Comparison of ENCODE assay signal across 15 cellular contexts in genomic region chr2:131641414-131642206, GRCh38.
DNase-seq lines count a peak whose midpoint lies in the region; ATAC-seq, FAIRE-seq and TF ChIP-seq lines count a peak whose summit lies in the region.
"Had no signal": no experiment of that assay in that cellular context is flagged by ENCODE, and none has a peak within 500 bp of the region (broad histone marks: within the 10 kb centered on the region; RNA-seq: fewer than 3 reads in every experiment).

No MANE protein-coding gene starts in this region.

- in situ Hi-C loops in KBM-7 (cut with MboI; ENCODE audit: low pct_unique_long_range_greater_than_20kb, low sequenced_read_pairs): no loop called here

- H3K4me1 ChIP-seq in BLaER1 (peaks cover 31% of the 10 kb centered on the region), SJCRH30 (no peaks in the 10 kb centered on the region)
- H3K4me1 ChIP-seq: adrenal gland had no signal

- FAIRE-seq in HTR-8/SVneo (lab: Jason Lieb, UNC): no peak

- H3K9me3 ChIP-seq in BLaER1 (peaks cover 11% of the 10 kb centered on the region), SJCRH30 (replicated peaks) (no peaks in the 10 kb centered on the region)
- H3K9me3 ChIP-seq: adrenal gland, MG63 had no signal

- no peaks in the 10 kb centered on the region for H3K36me3 ChIP-seq in BLaER1
- no peaks in the 10 kb centered on the region for H3K36me3 ChIP-seq in kidney epithelial cell (ENCODE audit: control insufficient read depth, insufficient read depth, low read length)
- no peaks in the 10 kb centered on the region for H3K36me3 ChIP-seq in SJCRH30
- H3K36me3 ChIP-seq: adrenal gland, MG63 had no signal

- H3K27ac ChIP-seq in BLaER1 (peak overlapping the region; percentile 64), SJCRH30 (no peak overlapping the region)
- H3K27ac ChIP-seq: adrenal gland had no signal

- no peak for TF ChIP-seq CTCF in kidney epithelial cell (IDR thresholded peaks at IDR 0.05; ENCODE audit: insufficient read depth, low read length, poor library complexity, severe bottlenecking)

- peak overlapping the region; percentile 75 for H3K4me2 ChIP-seq in BLaER1

- ATAC-seq in GM21367 (IDR thresholded peaks at IDR 0.05; ENCODE audit: unreplicated experiment): no peak
- ATAC-seq: WTC11 had no signal

- no peaks in the 10 kb centered on the region for H3K27me3 ChIP-seq in BLaER1
- no peaks in the 10 kb centered on the region for H3K27me3 ChIP-seq in kidney epithelial cell (ENCODE audit: control insufficient read depth, insufficient read depth, low read length)
- no peaks in the 10 kb centered on the region for H3K27me3 ChIP-seq in SJCRH30
- H3K27me3 ChIP-seq: adrenal gland, MG63 had no signal

- no peak overlapping the region for H3K9ac ChIP-seq in BLaER1

- DNase-seq in KBM-7 (peak; percentile 96), SKM-1 treated with dmso at 0.1 percent for 144 hours (lab: John Stamatoyannopoulos, UW; ENCODE audit: unreplicated experiment) (peak; percentile 62), kidney epithelial cell (ENCODE audit: low read depth) (peak; percentile 21), SJCRH30 (no peak), HTR-8/SVneo (ENCODE audit: insufficient read length, low spot score) (no peak)
- no peak for DNase-seq in activated CD4-positive, alpha-beta T cell treated with anti-CD3 and anti-CD28 coated beads for 1 hour
- DNase-seq: adrenal gland; mesendoderm; MG63; NCI-H748 treated with DMSO at 0.1 percent for 48 hours; stimulated activated CD4-positive, alpha-beta T cell treated with anti-CD3 and anti-CD28 coated beads, Interleukin-2, amount 100 ng/mL, for 48 hours; stimulated activated naive CD4-positive, alpha-beta T cell treated with Interleukin-2 at 50 U/mL for 16 hours had no signal

- H3K4me3 ChIP-seq in BLaER1: no peak overlapping the region
- no peak overlapping the region for H3K4me3 ChIP-seq in kidney epithelial cell (ENCODE audit: low read depth, low read length)
- no peak overlapping the region for H3K4me3 ChIP-seq in SJCRH30
- H3K4me3 ChIP-seq: adrenal gland, MG63 had no signal

- no peaks in the 10 kb centered on the region for H4K20me1 ChIP-seq in BLaER1

Comparison
In these comparisons a context has a peak if more than half of its experiments do, and no peak if none do; other contexts are left out.
1. DNase-seq: peak in KBM-7 (single experiment), SKM-1 treated with dmso at 0.1 percent for 144 hours (single experiment) and kidney epithelial cell (single experiment); none in activated CD4-positive, alpha-beta T cell treated with anti-CD3 and anti-CD28 coated beads for 1 hour (single experiment), SJCRH30 (0 of 2) and HTR-8/SVneo (single experiment).